Comparison of ENCODE assay signal across 9 cellular contexts in genomic region chr3:44021646-44022594, GRCh38.
DNase-seq lines count a peak whose midpoint lies in the region; ATAC-seq and TF ChIP-seq lines count a peak whose summit lies in the region.
"Had no signal": no experiment of that assay in that cellular context is flagged by ENCODE, and none has a peak within 500 bp of the region (broad histone marks: within the 10 kb centered on the region; RNA-seq: fewer than 3 reads in every experiment).

No MANE protein-coding gene starts in this region.

- peaks cover 5% of the 10 kb centered on the region for H3K4me1 Mint-ChIP-seq in activated CD4-positive, alpha-beta memory T cell treated with anti-CD3 and anti-CD28 coated beads for 36 hours (ENCODE audit: low read depth)
- peaks cover 7% of the 10 kb centered on the region for H3K4me1 Mint-ChIP-seq in activated CD4-positive, alpha-beta memory T cell treated with anti-CD3 and anti-CD28 coated beads, Interleukin-2, amount 10 ng/mL, durations not matched to agents 7 days and 5 days
- peaks cover 13% of the 10 kb centered on the region for H3K4me1 Mint-ChIP-seq in stimulated activated memory B cell treated with anti-CD40 and anti-IgM and Interleukin-4, amounts not matched to agents 10 μg/mL and 1 μg/mL and 100 μg/mL, for 72 hours

- H3K36me3 Mint-ChIP-seq in activated CD4-positive, alpha-beta memory T cell treated with anti-CD3 and anti-CD28 coated beads for 36 hours: no peaks in the 10 kb centered on the region
- no peaks in the 10 kb centered on the region for H3K36me3 Mint-ChIP-seq in activated CD4-positive, alpha-beta memory T cell treated with anti-CD3 and anti-CD28 coated beads, Interleukin-2, amount 10 ng/mL, durations not matched to agents 7 days and 5 days (ENCODE audit: low read depth)
- no peaks in the 10 kb centered on the region for H3K36me3 Mint-ChIP-seq in stimulated activated memory B cell treated with anti-CD40 and anti-IgM and Interleukin-4, amounts not matched to agents 10 μg/mL and 1 μg/mL and 100 μg/mL, for 72 hours

- H3K9me3 Mint-ChIP-seq in activated CD4-positive, alpha-beta memory T cell treated with anti-CD3 and anti-CD28 coated beads for 36 hours: no peaks in the 10 kb centered on the region
- H3K9me3 Mint-ChIP-seq in activated CD4-positive, alpha-beta memory T cell treated with anti-CD3 and anti-CD28 coated beads, Interleukin-2, amount 10 ng/mL, durations not matched to agents 7 days and 5 days: no peaks in the 10 kb centered on the region
- no peaks in the 10 kb centered on the region for H3K9me3 Mint-ChIP-seq in stimulated activated memory B cell treated with anti-CD40 and anti-IgM and Interleukin-4, amounts not matched to agents 10 μg/mL and 1 μg/mL and 100 μg/mL, for 72 hours

- intact Hi-C loops in activated CD4-positive, alpha-beta memory T cell treated with anti-CD3 and anti-CD28 coated beads for 36 hours (cut with micrococcal nuclease): no loop called here

- in situ Hi-C loops in astrocyte of the cerebellum (cut with HindIII; ENCODE audit: low sequenced_read_pairs): no loop called here

- peaks cover 50% of the 10 kb centered on the region for H3K27me3 Mint-ChIP-seq in activated CD4-positive, alpha-beta memory T cell treated with anti-CD3 and anti-CD28 coated beads for 36 hours
- peaks cover 78% of the 10 kb centered on the region for H3K27me3 Mint-ChIP-seq in activated CD4-positive, alpha-beta memory T cell treated with anti-CD3 and anti-CD28 coated beads, Interleukin-2, amount 10 ng/mL, durations not matched to agents 7 days and 5 days
- H3K27me3 Mint-ChIP-seq in stimulated activated memory B cell treated with anti-CD40 and anti-IgM and Interleukin-4, amounts not matched to agents 10 μg/mL and 1 μg/mL and 100 μg/mL, for 72 hours: peaks cover 18% of the 10 kb centered on the region

- POLR2A ChIA-PET in activated CD4-positive, alpha-beta memory T cell treated with anti-CD3 and anti-CD28 coated beads for 36 hours (lab: Charles Lee): interaction anchor here (0.7 kb wide), 1 partner anchor 130 kb away, joined by 3 read pairs; no protein-coding TSS in a partner anchor
- POLR2A ChIA-PET in activated CD4-positive, alpha-beta memory T cell treated with anti-CD3 and anti-CD28 coated beads, Interleukin-2, amount 10 ng/mL, durations not matched to agents 7 days and 5 days (lab: Charles Lee): no interaction called here

- ATAC-seq in stimulated activated memory B cell treated with anti-CD40 and anti-IgM and Interleukin-4, amounts not matched to agents 10 μg/mL and 1 μg/mL and 100 μg/mL, for 72 hours: no peak

- no peak for TF ChIP-seq CTCF in astrocyte of the cerebellum (IDR thresholded peaks at IDR 0.05; ENCODE audit: low read depth, low read length, missing control alignments)

- H3K27ac Mint-ChIP-seq in activated CD4-positive, alpha-beta memory T cell treated with anti-CD3 and anti-CD28 coated beads for 36 hours: no peak overlapping the region
- no peak overlapping the region for H3K27ac Mint-ChIP-seq in activated CD4-positive, alpha-beta memory T cell treated with anti-CD3 and anti-CD28 coated beads, Interleukin-2, amount 10 ng/mL, durations not matched to agents 7 days and 5 days
- no peak overlapping the region for H3K27ac Mint-ChIP-seq in stimulated activated memory B cell treated with anti-CD40 and anti-IgM and Interleukin-4, amounts not matched to agents 10 μg/mL and 1 μg/mL and 100 μg/mL, for 72 hours

- H3K4me3 Mint-ChIP-seq in activated CD4-positive, alpha-beta memory T cell treated with anti-CD3 and anti-CD28 coated beads for 36 hours: peak overlapping the region; percentile 1
- H3K4me3 Mint-ChIP-seq in activated CD4-positive, alpha-beta memory T cell treated with anti-CD3 and anti-CD28 coated beads, Interleukin-2, amount 10 ng/mL, durations not matched to agents 7 days and 5 days: no peak overlapping the region
- H3K4me3 Mint-ChIP-seq in stimulated activated memory B cell treated with anti-CD40 and anti-IgM and Interleukin-4, amounts not matched to agents 10 μg/mL and 1 μg/mL and 100 μg/mL, for 72 hours: peak overlapping the region; percentile 80

- H3K4me3 ChIP-seq in astrocyte of the cerebellum (ENCODE audit: low read depth, low read length): peak overlapping the region; percentile 50

- CTCF ChIA-PET in activated CD4-positive, alpha-beta memory T cell treated with anti-CD3 and anti-CD28 coated beads for 36 hours (lab: Charles Lee): no interaction called here
- CTCF ChIA-PET in activated CD4-positive, alpha-beta memory T cell treated with anti-CD3 and anti-CD28 coated beads, Interleukin-2, amount 10 ng/mL, durations not matched to agents 7 days and 5 days (lab: Charles Lee): no interaction called here

- no peak for DNase-seq in activated CD4-positive, alpha-beta memory T cell treated with anti-CD3 and anti-CD28 coated beads for 36 hours
- DNase-seq in activated CD4-positive, alpha-beta memory T cell treated with anti-CD3 and anti-CD28 coated beads, Interleukin-2, amount 10 ng/mL, durations not matched to agents 7 days and 5 days: no peak
- no peak for DNase-seq in astrocyte of the cerebellum (ENCODE audit: low read depth)
- peak; percentile 52 for DNase-seq in iPS-NIHi7 (ENCODE audit: extremely low spot score)
- no peak for DNase-seq in NCI-H69 (lab: John Stamatoyannopoulos, UW)
- no peak for DNase-seq in COLO829 (ENCODE audit: low spot score)
- no peak for DNase-seq in COLO668 (lab: John Stamatoyannopoulos, UW; ENCODE audit: unreplicated experiment)
- DNase-seq: NCI-H446 had no signal
